ENCODE assay signal across 1 cellular context in the genomic region with DNA sequence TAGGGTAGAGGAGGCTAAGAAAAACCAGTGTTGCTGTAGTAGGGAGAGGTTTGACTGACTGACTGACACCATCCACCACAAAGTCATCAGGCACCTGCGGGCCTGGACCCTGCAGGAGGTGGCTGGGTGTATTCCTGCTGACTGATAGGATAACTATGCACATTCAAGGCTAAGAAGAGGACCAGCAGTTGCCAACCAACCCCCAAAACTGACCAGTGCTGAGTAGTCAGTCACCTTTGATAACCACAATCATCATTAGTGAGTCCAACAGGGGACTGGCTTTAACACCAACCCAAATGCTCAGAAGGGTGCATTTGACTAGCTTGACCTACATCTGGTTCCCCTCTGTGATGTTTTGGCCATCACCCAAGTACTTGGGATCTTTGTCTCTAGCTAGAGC.
TF ChIP-seq lines count a peak whose summit lies in the region.

No MANE protein-coding gene starts in this region.

TF ChIP-seq in IMR-90, 13 proteins besides CTCF, POLR2A, EP300 and RAD21:
- TF ChIP-seq RCOR1 (IDR thresholded peaks at IDR 0.05; ENCODE audit: insufficient replicate concordance, low read length) (no peak), NFE2L2 (IDR thresholded peaks at IDR 0.05; ENCODE audit: low read depth, low read length) (no peak), CHD1 (IDR thresholded peaks at IDR 0.05; ENCODE audit: low read depth, low read length) (no peak), SMC3 (IDR thresholded peaks at IDR 0.05; ENCODE audit: low read depth, low read length) (no peak), CEBPB (IDR thresholded peaks at IDR 0.05; ENCODE audit: low read depth, low read length) (no peak), MAZ (IDR thresholded peaks at IDR 0.05; ENCODE audit: borderline replicate concordance, low read depth, low read length) (no peak), MAFK (IDR thresholded peaks at IDR 0.05; ENCODE audit: low read depth, low read length) (no peak), RFX5 (IDR thresholded peaks at IDR 0.05; ENCODE audit: low read depth, low read length) (no peak), FOS (IDR thresholded peaks at IDR 0.05; ENCODE audit: low read depth, low read length) (no peak), BHLHE40 (IDR thresholded peaks at IDR 0.05; ENCODE audit: low read depth, low read length) (no peak)
- TF ChIP-seq, protein P1, sequence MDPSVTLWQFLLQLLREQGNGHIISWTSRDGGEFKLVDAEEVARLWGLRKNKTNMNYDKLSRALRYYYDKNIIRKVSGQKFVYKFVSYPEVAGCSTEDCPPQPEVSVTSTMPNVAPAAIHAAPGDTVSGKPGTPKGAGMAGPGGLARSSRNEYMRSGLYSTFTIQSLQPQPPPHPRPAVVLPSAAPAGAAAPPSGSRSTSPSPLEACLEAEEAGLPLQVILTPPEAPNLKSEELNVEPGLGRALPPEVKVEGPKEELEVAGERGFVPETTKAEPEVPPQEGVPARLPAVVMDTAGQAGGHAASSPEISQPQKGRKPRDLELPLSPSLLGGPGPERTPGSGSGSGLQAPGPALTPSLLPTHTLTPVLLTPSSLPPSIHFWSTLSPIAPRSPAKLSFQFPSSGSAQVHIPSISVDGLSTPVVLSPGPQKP (IDR thresholded peaks at IDR 0.05; ENCODE audit: borderline replicate concordance, low read depth, low read length): no peak
- TF ChIP-seq, protein P2, sequence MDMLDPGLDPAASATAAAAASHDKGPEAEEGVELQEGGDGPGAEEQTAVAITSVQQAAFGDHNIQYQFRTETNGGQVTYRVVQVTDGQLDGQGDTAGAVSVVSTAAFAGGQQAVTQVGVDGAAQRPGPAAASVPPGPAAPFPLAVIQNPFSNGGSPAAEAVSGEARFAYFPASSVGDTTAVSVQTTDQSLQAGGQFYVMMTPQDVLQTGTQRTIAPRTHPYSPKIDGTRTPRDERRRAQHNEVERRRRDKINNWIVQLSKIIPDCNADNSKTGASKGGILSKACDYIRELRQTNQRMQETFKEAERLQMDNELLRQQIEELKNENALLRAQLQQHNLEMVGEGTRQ (IDR thresholded peaks at IDR 0.05; ENCODE audit: low read depth, low read length): no peak
